In genomic region chr21:14718957-14719356, GRCh38 we compare ENCODE assay signal across 23 cellular contexts.
"Had no signal": no experiment of that assay in that cellular context is flagged by ENCODE, and none has a peak within 500 bp of the region (broad histone marks: within the 10 kb centered on the region; RNA-seq: fewer than 3 reads in every experiment).

No MANE protein-coding gene starts in this region.

- ATAC-seq: naive thymus-derived CD4-positive, alpha-beta T cell; natural killer cell treated with Interleukin-12 subunit alpha and Interleukin-12 subunit beta and Interleukin-15 and Interleukin-18, amount 100 ng/mL, for 72 hours; pancreas; right cardiac atrium; sciatic nerve; stimulated activated effector memory CD8-positive, alpha-beta T cell treated with anti-CD3 and anti-CD28 coated beads, Interleukin-12 subunit alpha, Interleukin-12 subunit beta, amount 100 ng/mL, for 72 hours; upper lobe of right lung had no signal

- DNase-seq: islet precursor cell; left ventricle myocardium inferior; naive thymus-derived CD4-positive, alpha-beta T cell; nucleus accumbens; pancreas; posterior cingulate gyrus; retina; right cardiac atrium; small intestine; spleen; stimulated activated CD4-positive, alpha-beta T cell treated with anti-CD3 and anti-CD28 coated beads, Interleukin-4, amount 100 ng/mL, for 24 hours; stimulated activated naive CD4-positive, alpha-beta T cell; tibial artery; trophoblast cell; upper lobe of right lung had no signal

- H3K27ac ChIP-seq: hepatocyte, left ventricle myocardium inferior, pancreas, prostate gland, spleen, suprapubic skin, thoracic aorta, tibial artery, upper lobe of right lung had no signal

- H3K9me3 ChIP-seq: left ventricle myocardium inferior, pancreas, prostate gland, spleen, suprapubic skin, thoracic aorta, tibial artery, upper lobe of right lung had no signal

- H3K27me3 ChIP-seq: hepatocyte, pancreas, spleen, suprapubic skin, tibial artery, upper lobe of right lung had no signal

- H3K4me1 ChIP-seq: left ventricle myocardium inferior, pancreas, prostate gland, spleen, suprapubic skin, tibial artery, upper lobe of right lung had no signal

- H2AFZ ChIP-seq: hepatocyte had no signal

- H3K4me3 ChIP-seq: hepatocyte, left ventricle myocardium inferior, lung, pancreas, prostate gland, spleen, suprapubic skin, thoracic aorta, tibial artery, upper lobe of right lung had no signal

- H3K36me3 ChIP-seq: left ventricle myocardium inferior, pancreas, prostate gland, spleen, suprapubic skin, thoracic aorta, tibial artery, upper lobe of right lung had no signal

- H3K4me2 ChIP-seq: hepatocyte had no signal

- H3K79me2 ChIP-seq: hepatocyte had no signal
